Comparison of ENCODE assay signal across 24 cellular contexts in the genomic region with DNA sequence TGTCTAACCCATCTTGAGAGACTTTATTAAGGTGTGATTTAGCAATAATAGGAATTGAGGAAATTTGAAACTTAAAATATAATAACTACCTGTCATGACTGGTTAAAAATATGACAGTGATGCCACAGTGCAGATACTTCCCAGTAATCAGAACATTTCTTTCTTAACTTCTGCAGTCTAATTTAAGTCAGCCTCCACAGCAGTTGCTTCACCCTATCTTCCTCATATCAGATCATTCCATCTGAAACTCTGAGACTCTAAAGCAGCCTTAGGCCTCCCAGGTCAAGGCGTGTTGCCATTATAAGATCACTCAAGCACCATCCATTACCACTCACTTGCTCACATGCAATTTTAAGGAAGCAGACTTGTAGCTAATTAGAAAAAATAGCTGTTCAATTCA.
DNase-seq lines count a peak whose midpoint lies in the region; ATAC-seq and TF ChIP-seq lines count a peak whose summit lies in the region.
"Had no signal": no experiment of that assay in that cellular context is flagged by ENCODE, and none has a peak within 500 bp of the region (broad histone marks: within the 10 kb centered on the region; RNA-seq: fewer than 3 reads in every experiment).

No MANE protein-coding gene starts in this region.

- H3K36me3 ChIP-seq in KMS-11 (ENCODE audit: insufficient read depth) (no peaks in the 10 kb centered on the region), osteoblast (ENCODE audit: insufficient read depth, low read length) (no peaks in the 10 kb centered on the region), lower lobe of right lung (no peaks in the 10 kb centered on the region)
- H3K36me3 ChIP-seq: HAP-1, SJSA1 had no signal

- H2AFZ ChIP-seq in KMS-11 (ENCODE audit: low read depth) (no peak overlapping the region), osteoblast (ENCODE audit: low read length) (no peak overlapping the region)

- DNase-seq in SK-N-DZ (ENCODE audit: low spot score) (peak; percentile 4), osteoblast (ENCODE audit: insufficient read length, low spot score, missing footprints) (peak; percentile 22), NCI-H2196 (lab: John Stamatoyannopoulos, UW; ENCODE audit: unreplicated experiment) (no peak), lower lobe of right lung (no peak), occipital lobe (lab: John Stamatoyannopoulos, UW) (no peak)
- DNase-seq: C1 segment of cervical spinal cord; CD8-positive, alpha-beta T cell; DMS153; GOT3; HFFc6; KG1; NCI-H1092; NCI-H1417 treated with DMSO at 0.1 percent for 48 hours; NCI-H1694 treated with DMSO at 0.1 percent for 48 hours; NCI-H2081; NCI-H446; NCI-H524 treated with DMSO at 0.1 percent for 48 hours; NCI-H774; Right ventricle myocardium superior; RPMI8226 had no signal

- H3K4me1 ChIP-seq in KMS-11 (ENCODE audit: low read depth, poor library complexity, severe bottlenecking) (peaks cover 32% of the 10 kb centered on the region), osteoblast (ENCODE audit: insufficient read depth, low read length) (no peaks in the 10 kb centered on the region), lower lobe of right lung (no peaks in the 10 kb centered on the region)
- H3K4me1 ChIP-seq: HAP-1, SJSA1 had no signal

- H3K27ac ChIP-seq in KMS-11 (peak overlapping the region; percentile 66), osteoblast (ENCODE audit: low read depth, low read length) (no peak overlapping the region), lower lobe of right lung (no peak overlapping the region)
- H3K27ac ChIP-seq: SJSA1 had no signal

- H4K20me1 ChIP-seq in KMS-11 (ENCODE audit: insufficient read depth) (no peaks in the 10 kb centered on the region), osteoblast (ENCODE audit: insufficient read depth, low read length) (no peaks in the 10 kb centered on the region)

- intact Hi-C loops in lower lobe of right lung (cut with DNase I): no loop called here

- ATAC-seq in GM21717 (IDR thresholded peaks at IDR 0.05; ENCODE audit: unreplicated experiment): no peak
- ATAC-seq in lower lobe of right lung: no peak
- ATAC-seq: CD8-positive, alpha-beta T cell had no signal

- peak overlapping the region; percentile 58 for H3K4me2 ChIP-seq in KMS-11
- H3K4me2 ChIP-seq in osteoblast (ENCODE audit: insufficient read depth, low read length): no peak overlapping the region

- H3K9me3 ChIP-seq in osteoblast (ENCODE audit: low read depth, low read length) (no peaks in the 10 kb centered on the region), lower lobe of right lung (no peaks in the 10 kb centered on the region)
- H3K9me3 ChIP-seq: HAP-1, SJSA1 had no signal

- H3K4me3 ChIP-seq in KMS-11 (IDR thresholded peaks at IDR 0.05; ENCODE audit: insufficient read depth, low read depth, low read length) (no peak overlapping the region), osteoblast (ENCODE audit: insufficient read depth, low read length) (no peak overlapping the region), lower lobe of right lung (no peak overlapping the region)
- H3K4me3 ChIP-seq: HAP-1, SJSA1 had no signal

- H3K79me2 ChIP-seq in KMS-11 (ENCODE audit: insufficient read depth, low read depth) (no peaks in the 10 kb centered on the region), osteoblast (ENCODE audit: insufficient read depth, low read length) (no peaks in the 10 kb centered on the region)

- H3K27me3 ChIP-seq in KMS-11 (ENCODE audit: insufficient read depth, low read depth) (no peaks in the 10 kb centered on the region), osteoblast (ENCODE audit: insufficient read depth, low read length) (no peaks in the 10 kb centered on the region), lower lobe of right lung (ENCODE audit: low read depth) (no peaks in the 10 kb centered on the region)
- H3K27me3 ChIP-seq: SJSA1 had no signal

- TF ChIP-seq CTCF in KMS-11 (conservative IDR thresholded peaks at IDR 0.05; ENCODE audit: low read depth, low read length) (no peak), osteoblast (IDR thresholded peaks at IDR 0.05; ENCODE audit: extremely low read depth, low read depth, low read length) (no peak), lower lobe of right lung (IDR thresholded peaks at IDR 0.05) (no peak)

- H3K9ac ChIP-seq in KMS-11: no peak overlapping the region

Comparison
In these comparisons a context has a peak if more than half of its experiments do, and no peak if none do; other contexts are left out.
1. DNase-seq: peak in SK-N-DZ (single experiment) and osteoblast (single experiment); none in NCI-H2196 (single experiment), lower lobe of right lung (single experiment) and occipital lobe (single experiment).